Comparison of ENCODE assay signal across 21 cellular contexts in the genomic region with DNA sequence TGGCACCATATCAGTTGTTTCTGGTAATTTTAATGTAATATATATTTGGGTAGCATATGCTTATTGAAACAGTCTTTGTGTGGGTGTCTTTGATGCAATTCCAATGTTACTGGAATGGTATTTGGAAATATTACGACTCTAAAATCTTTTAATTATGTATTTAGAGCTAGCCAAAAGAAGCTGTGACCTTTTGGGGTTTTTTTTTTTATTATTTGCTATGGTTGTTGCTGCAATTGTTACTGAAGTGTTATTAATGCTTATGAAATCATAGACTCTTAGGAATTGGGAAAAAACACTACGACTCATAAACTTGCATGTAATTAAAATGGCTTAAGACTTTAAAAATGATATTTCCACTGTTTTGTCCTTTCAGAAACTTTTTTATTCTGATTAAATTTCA.
"Had no signal": no experiment of that assay in that cellular context is flagged by ENCODE, and none has a peak within 500 bp of the region (broad histone marks: within the 10 kb centered on the region; RNA-seq: fewer than 3 reads in every experiment).

No MANE protein-coding gene starts in this region.

- H3K4me1 ChIP-seq: gastrocnemius medialis, neural progenitor cell had no signal

- H3K4me3 ChIP-seq: gastrocnemius medialis, heart left ventricle, neural progenitor cell, right lobe of liver, SK-N-MC, spleen, tibial artery had no signal

- DNase-seq: activated CD4-positive, alpha-beta T cell treated with anti-CD3 and anti-CD28 coated beads for 36 hours; activated CD4-positive, alpha-beta T cell treated with anti-CD3 and anti-CD28 coated beads, Interleukin-2, amount 50 U/mL, for 48 hours; activated naive CD4-positive, alpha-beta T cell; activated naive CD8-positive, alpha-beta T cell treated with anti-CD3 and anti-CD28 coated beads for 36 hours; amygdala; brain microvascular endothelial cell; cortex of kidney; gastrocnemius medialis; heart left ventricle; kidney glomerular epithelial cell; mesenchymal stem cell; naive thymus-derived CD4-positive, alpha-beta T cell; right lobe of liver; spleen; stimulated activated CD8-positive, alpha-beta memory T cell treated with anti-CD3 and anti-CD28 coated beads, Interleukin-4, amount 100 ng/mL, for 48 hours; stimulated activated naive CD4-positive, alpha-beta T cell; substantia nigra; tibial artery had no signal

- ATAC-seq: activated CD4-positive, alpha-beta T cell treated with anti-CD3 and anti-CD28 coated beads for 36 hours; esophagus mucosa; gastrocnemius medialis; heart left ventricle; naive thymus-derived CD4-positive, alpha-beta T cell; right lobe of liver had no signal

- H3K27ac ChIP-seq: brain microvascular endothelial cell, gastrocnemius medialis, neural progenitor cell, SK-N-MC, spleen, tibial artery had no signal

- H3K27me3 ChIP-seq: brain microvascular endothelial cell, gastrocnemius medialis, heart left ventricle, neural progenitor cell, right lobe of liver, spleen, tibial artery had no signal

- H3K9me3 ChIP-seq: gastrocnemius medialis, heart left ventricle, right lobe of liver, spleen, tibial artery had no signal
